Comparison of ENCODE assay signal across 8 cellular contexts in genomic region chr16:68237243-68238028, GRCh38. TPM values are rescaled to one million over a fixed set of nuclear protein-coding genes. Genes with fewer than 3 reads are reported as not detected.
DNase-seq lines count a peak whose midpoint lies in the region; ATAC-seq and TF ChIP-seq lines count a peak whose summit lies in the region.

No MANE protein-coding gene starts in this region.

- peak overlapping the region; percentile 53; the same call in 1 of the 2 replicates for H3K27ac ChIP-seq in Karpas-422 (ENCODE audit: low read length)
- H3K27ac ChIP-seq in RWPE1: peak overlapping the region; percentile 96

- H3K79me2 ChIP-seq in Karpas-422 (ENCODE audit: low read length): no peaks in the 10 kb centered on the region

- TF ChIP-seq CTCF in RWPE1 (conservative IDR thresholded peaks at IDR 0.05; ENCODE audit: low read depth) (no peak), fibroblast of mammary gland (conservative IDR thresholded peaks at IDR 0.05; ENCODE audit: control insufficient read depth, insufficient read depth, low read depth, low read length) (no peak)

- ATAC-seq in GM21737 (IDR thresholded peaks at IDR 0.05; ENCODE audit: unreplicated experiment): peak; percentile 77
- ATAC-seq in naive thymus-derived CD8-positive, alpha-beta T cell: peak; percentile 70 to 71
- ATAC-seq in stimulated activated memory B cell treated with anti-CD40 and anti-IgM and Interleukin-4, amounts not matched to agents 10 μg/mL and 1 μg/mL and 100 μg/mL, for 72 hours: peak; percentile 91

- no peaks in the 10 kb centered on the region for H3K36me3 Mint-ChIP-seq in naive thymus-derived CD8-positive, alpha-beta T cell
- H3K36me3 Mint-ChIP-seq in stimulated activated memory B cell treated with anti-CD40 and anti-IgM and Interleukin-4, amounts not matched to agents 10 μg/mL and 1 μg/mL and 100 μg/mL, for 72 hours: no peaks in the 10 kb centered on the region

- peaks cover 17% of the 10 kb centered on the region for H3K4me1 ChIP-seq in Karpas-422 (ENCODE audit: low read length)

- peaks cover 18 to 43% (median 39%) of the 10 kb centered on the region in 4 donors for H3K4me1 Mint-ChIP-seq in naive thymus-derived CD8-positive, alpha-beta T cell
- H3K4me1 Mint-ChIP-seq in stimulated activated memory B cell treated with anti-CD40 and anti-IgM and Interleukin-4, amounts not matched to agents 10 μg/mL and 1 μg/mL and 100 μg/mL, for 72 hours: peaks cover 49% of the 10 kb centered on the region

- DNase-seq in DMS53 treated with DMSO at 0.1 percent for 48 hours (lab: John Stamatoyannopoulos, UW; ENCODE audit: unreplicated experiment): peak; percentile 93
- peak; percentile 99 for DNase-seq in Karpas-422
- peak; percentile 97 for DNase-seq in RWPE1 (ENCODE audit: low spot score)
- DNase-seq in activated T-helper 9 cell treated with anti-CD3 and anti-CD28 coated beads, Interleukin-2, amount 50 U/mL, for 16 hours (ENCODE audit: low read depth): peak; percentile 85
- peak; percentile 93 for DNase-seq in fibroblast of mammary gland (ENCODE audit: low read depth)
- DNase-seq in naive thymus-derived CD8-positive, alpha-beta T cell: peak; percentile 70 to 90 (median 80)

- peak overlapping the region; percentile 82 to 94 (median 92) for H3K27ac Mint-ChIP-seq in naive thymus-derived CD8-positive, alpha-beta T cell
- peak overlapping the region; percentile 59 for H3K27ac Mint-ChIP-seq in stimulated activated memory B cell treated with anti-CD40 and anti-IgM and Interleukin-4, amounts not matched to agents 10 μg/mL and 1 μg/mL and 100 μg/mL, for 72 hours

- peaks cover 0 to 2% (median 0%) of the 10 kb centered on the region in 9 donors for H3K9me3 Mint-ChIP-seq in naive thymus-derived CD8-positive, alpha-beta T cell
- H3K9me3 Mint-ChIP-seq in stimulated activated memory B cell treated with anti-CD40 and anti-IgM and Interleukin-4, amounts not matched to agents 10 μg/mL and 1 μg/mL and 100 μg/mL, for 72 hours: no peaks in the 10 kb centered on the region

- H3K9me2 ChIP-seq in Karpas-422 (replicated peaks; ENCODE audit: insufficient read depth, low read length): no peaks in the 10 kb centered on the region

- CTCF ChIA-PET in RWPE1 (lab: Yijun Ruan, JAX): interaction anchor here (0.7 to 1.1 kb wide), 2 partner anchors 27 to 92 kb away, joined by 3 to 5 read pairs; partner anchors contain the start of gene SLC7A6

- H3K4me3 ChIP-seq in Karpas-422 (ENCODE audit: low read length): peak overlapping the region; percentile 77
- H3K4me3 ChIP-seq in fibroblast of mammary gland (ENCODE audit: control insufficient read depth, low read depth, low read length): peak overlapping the region; percentile 58

- H3K27me3 ChIP-seq in Karpas-422 (ENCODE audit: low read length): no peaks in the 10 kb centered on the region

- H2AFZ ChIP-seq in Karpas-422 (ENCODE audit: low read length): 0 out of 2 replicates have a peak overlapping the region, but pooled peaks have one; percentile 72

- no peaks in the 10 kb centered on the region for H3K9me3 ChIP-seq in Karpas-422 (ENCODE audit: low read length)

- POLR2A ChIA-PET in RWPE1 (lab: Yijun Ruan, JAX; ENCODE audit: low non-redundant PET): interaction anchor here (0.5 to 1.8 kb wide), 4 partner anchors 27 to 1092 kb away, joined by 3 to 9 read pairs (median 5); partner anchors contain the start of genes PRMT7, SLC7A6 and SLC7A6OS
- POLR2A ChIA-PET in naive thymus-derived CD8-positive, alpha-beta T cell (lab: Charles Lee): interaction anchor here (0.5 to 2.9 kb wide), 14 partner anchors 8 to 302 kb away, joined by 3 to 17 read pairs (median 5); partner anchors contain the start of genes NFATC3 and PLA2G15

- H4K20me1 ChIP-seq in Karpas-422 (ENCODE audit: insufficient read depth, low read depth, low read length): no peaks in the 10 kb centered on the region

- H3K36me3 ChIP-seq in Karpas-422 (ENCODE audit: insufficient read depth, low read length): no peaks in the 10 kb centered on the region

- H3K9ac ChIP-seq in Karpas-422 (ENCODE audit: low read length): peak overlapping the region; percentile 80

- H3K4me2 ChIP-seq in Karpas-422 (ENCODE audit: low read depth, low read length, poor library complexity, severe bottlenecking): peak overlapping the region; percentile 91

- H3K27me3 Mint-ChIP-seq in naive thymus-derived CD8-positive, alpha-beta T cell: no peaks in the 10 kb centered on the region
- no peaks in the 10 kb centered on the region for H3K27me3 Mint-ChIP-seq in stimulated activated memory B cell treated with anti-CD40 and anti-IgM and Interleukin-4, amounts not matched to agents 10 μg/mL and 1 μg/mL and 100 μg/mL, for 72 hours

- peak overlapping the region; percentile 88 to 99 (median 96) for H3K4me3 Mint-ChIP-seq in naive thymus-derived CD8-positive, alpha-beta T cell
- H3K4me3 Mint-ChIP-seq in stimulated activated memory B cell treated with anti-CD40 and anti-IgM and Interleukin-4, amounts not matched to agents 10 μg/mL and 1 μg/mL and 100 μg/mL, for 72 hours: peak overlapping the region; percentile 89

RNA-seq across cellular contexts. Expression of gene ESRP2, which starts 1.5 kb away (rescaled TPM):
- total RNA-seq in Karpas-422 (2014; rRNA removed; shearing (Covaris generic); ENCODE audit: low replicate concordance): not detected in 2 replicates
- total RNA-seq in naive thymus-derived CD8-positive, alpha-beta T cell: under 1 TPM; 0.22 to 0.36 TPM
- under 1 TPM in 1 of 3 donors, not detected in 2; 0.64 TPM for polyA plus RNA-seq in naive thymus-derived CD8-positive, alpha-beta T cell

RNA-seq across cellular contexts. Expression of gene PLA2G15, which starts 7.7 kb away (rescaled TPM):
- total RNA-seq in Karpas-422 (2014; rRNA removed; shearing (Covaris generic); ENCODE audit: low replicate concordance): 8.7 and 14.3 TPM in 2 replicates
- 1 to 10 TPM; 6.3 to 8.0 TPM for total RNA-seq in naive thymus-derived CD8-positive, alpha-beta T cell
- polyA plus RNA-seq in naive thymus-derived CD8-positive, alpha-beta T cell: 1 to 10 TPM; 2.4 to 9.6 (median 4.6) TPM

RNA-seq across cellular contexts. Expression of gene SLC7A6, which starts 26.9 kb away (rescaled TPM):
- 44.2 and 83.2 TPM in 2 replicates for total RNA-seq in Karpas-422 (2014; rRNA removed; shearing (Covaris generic); ENCODE audit: low replicate concordance)
- 100 to 1,000 TPM; 211 to 228 TPM for total RNA-seq in naive thymus-derived CD8-positive, alpha-beta T cell
- 10 to 100 TPM; 14.3 to 20.2 (median 19.2) TPM for polyA plus RNA-seq in naive thymus-derived CD8-positive, alpha-beta T cell

Comparison
In these comparisons a context has a peak if more than half of its experiments do, and no peak if none do; other contexts are left out.
1. Peak in every context shown above with its lines: DNase-seq, ATAC-seq, H3K4me3 ChIP-seq and H3K27ac ChIP-seq.